ENCODE assay signal across 9 cellular contexts in the genomic region with DNA sequence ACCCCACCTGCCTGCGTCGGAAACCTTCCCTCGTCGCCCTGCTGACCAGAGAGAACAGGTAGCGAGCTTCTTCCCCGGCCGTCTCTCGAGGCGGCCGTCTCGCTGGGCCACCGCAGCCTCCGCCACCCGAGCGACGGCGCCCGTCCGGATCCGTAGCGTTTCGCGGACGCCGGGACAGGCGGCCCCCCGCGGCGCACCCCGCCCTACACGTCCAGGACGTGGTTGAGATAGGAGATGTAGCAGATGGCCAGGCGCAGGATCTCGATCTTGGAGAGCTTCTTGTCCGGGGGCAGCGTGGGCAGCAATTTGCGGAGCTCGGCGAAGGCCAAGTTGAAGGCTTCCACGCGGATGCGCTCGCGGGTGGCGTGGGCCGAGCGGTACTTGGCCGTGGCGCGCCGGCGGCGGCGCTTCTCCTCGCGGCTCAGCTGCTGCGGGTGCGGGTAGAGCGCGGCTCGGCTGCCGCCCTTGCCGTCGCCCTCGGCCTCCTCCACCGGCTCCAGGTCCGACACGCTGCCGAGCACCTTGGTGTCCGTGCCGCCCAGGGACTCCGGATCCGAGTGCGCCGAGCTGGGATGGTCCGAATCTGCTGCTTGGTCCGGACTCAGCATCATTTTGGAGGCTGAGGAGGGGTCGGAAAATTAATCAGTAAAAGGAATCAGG. TPM values are rescaled to one million over a fixed set of nuclear protein-coding genes. Genes with fewer than 3 reads are reported as not detected.
DNase-seq lines count a peak whose midpoint lies in the region; ATAC-seq and TF ChIP-seq lines count a peak whose summit lies in the region.
"Had no signal": no experiment of that assay in that cellular context is flagged by ENCODE, and none has a peak within 500 bp of the region (broad histone marks: within the 10 kb centered on the region; RNA-seq: fewer than 3 reads in every experiment).

No MANE protein-coding gene starts in this region.

- TF ChIP-seq CTCF in heart right ventricle (IDR thresholded peaks at IDR 0.05), result no peak
- TF ChIP-seq CTCF in right atrium auricular region (IDR thresholded peaks at IDR 0.05), result no peak
- no peak for TF ChIP-seq CTCF in upper lobe of left lung (IDR thresholded peaks at IDR 0.05)
- TF ChIP-seq CTCF in transverse colon (IDR thresholded peaks at IDR 0.05), result no peak

- H3K18ac ChIP-seq in mesenchymal stem cell (ENCODE audit: low read depth in 1 of 2, low read length in 2 of 2), result no peak overlapping the region

- in situ Hi-C loops in transverse colon (cut with MboI; ENCODE audit: low pct_ligation_motif_present in 1 of 4, low pct_unique_long_range_greater_than_20kb in 1 of 4, low sequenced_read_pairs in 3 of 4), result no loop called here

- peak overlapping the region in 1 of 2 experiments; percentile 0 for H3K23ac ChIP-seq in mesenchymal stem cell (ENCODE audit: low read length in 2 of 2)

- H3K9ac ChIP-seq in mesenchymal stem cell (ENCODE audit: low read length), result no peak overlapping the region

- no peak overlapping the region for H2BK15ac ChIP-seq in mesenchymal stem cell (ENCODE audit: low read depth, poor library complexity, severe bottlenecking)

- H3K4me1 ChIP-seq in heart right ventricle, result peaks cover 12 to 25% (median 23%) of the 10 kb centered on the region in 9 donors
- H3K4me1 ChIP-seq in right atrium auricular region, result peaks cover 0 to 26% of the 10 kb centered on the region in 2 donors
- H3K4me1 ChIP-seq in mesenchymal stem cell (ENCODE audit: control insufficient read depth, insufficient read depth, low read depth, low read length), result peaks cover 14% of the 10 kb centered on the region
- H3K4me1 ChIP-seq in upper lobe of left lung, result peaks cover 23 to 27% (median 25%) of the 10 kb centered on the region in 4 donors
- H3K4me1 ChIP-seq in transverse colon, result peaks cover 21 to 26% (median 23%) of the 10 kb centered on the region in 4 donors

- H3K4me3 ChIP-seq in heart right ventricle (peak overlapping the region in 8 of 10 donors; percentile 33 to 50 (median 36)), right atrium auricular region (peak overlapping the region in 1 of 2 donors; percentile 38), mesenchymal stem cell (ENCODE audit: insufficient read depth in 1 of 2, low read depth in 1 of 2, low read length in 2 of 2) (peak overlapping the region; percentile 10 to 53), upper lobe of left lung (peak overlapping the region in 3 of 4 donors; percentile 23 to 42 (median 40)), transverse colon (peak overlapping the region in 2 of 4 donors; percentile 17 to 41)
- H3K4me3 ChIP-seq: right lobe of liver had no signal

- 2 to 3% methylated on average over 78 of the region's 78 CpGs for WGBS in heart right ventricle, 2 donors
- WGBS in mesenchymal stem cell, result 3% methylated on average over 62 of the region's 78 CpGs
- 3 to 6% methylated on average over 23 to 51 of the region's 78 CpGs for WGBS in upper lobe of left lung, 2 donors
- 0 to 6% methylated on average over 1 to 56 of the region's 78 CpGs for WGBS in transverse colon (ENCODE audit: low coverage in 1 of 2), 2 donors

- no peak overlapping the region for H2AK5ac ChIP-seq in mesenchymal stem cell (ENCODE audit: low read length, severe bottlenecking)

- H2BK120ac ChIP-seq in mesenchymal stem cell (ENCODE audit: low read depth, low read length), result no peak overlapping the region

- TF ChIP-seq EP300 in upper lobe of left lung (IDR thresholded peaks at IDR 0.05) (no peak), transverse colon (IDR thresholded peaks at IDR 0.05; ENCODE audit: low read depth) (no peak)

- no peak overlapping the region for H4K8ac ChIP-seq in mesenchymal stem cell (ENCODE audit: low read length)

- H3K9me3 ChIP-seq in heart right ventricle, result no peaks in the 10 kb centered on the region
- H3K9me3 ChIP-seq in right atrium auricular region, result no peaks in the 10 kb centered on the region
- no peaks in the 10 kb centered on the region for H3K9me3 ChIP-seq in mesenchymal stem cell (ENCODE audit: control insufficient read depth, low read length)
- no peaks in the 10 kb centered on the region for H3K9me3 ChIP-seq in upper lobe of left lung
- H3K9me3 ChIP-seq in transverse colon, result no peaks in the 10 kb centered on the region
- H3K9me3 ChIP-seq: right lobe of liver had no signal

- DNase-seq in heart right ventricle (no peak), right atrium auricular region (ENCODE audit: low spot score) (no peak), cerebellum (ENCODE audit: low spot score) (peak; percentile 48), mesenchymal stem cell (no peak), upper lobe of left lung (peak in 1 of 2 donors; percentile 87), GF-D8 (lab: John Stamatoyannopoulos, UW) (no peak), transverse colon (no peak), NCI-H2196 (lab: John Stamatoyannopoulos, UW; ENCODE audit: unreplicated experiment) (no peak)

- no peaks in the 10 kb centered on the region for H3K36me3 ChIP-seq in heart right ventricle
- H3K36me3 ChIP-seq in right atrium auricular region, result no peaks in the 10 kb centered on the region
- H3K36me3 ChIP-seq in mesenchymal stem cell (ENCODE audit: control insufficient read depth in 1 of 2, insufficient read depth in 2 of 2, low read depth in 1 of 2, low read length in 2 of 2), result peaks cover 0 to 9% of the 10 kb centered on the region in 2 experiments
- H3K36me3 ChIP-seq in upper lobe of left lung, result no peaks in the 10 kb centered on the region
- no peaks in the 10 kb centered on the region for H3K36me3 ChIP-seq in transverse colon
- H3K36me3 ChIP-seq: right lobe of liver had no signal

- H3K27me3 ChIP-seq in heart right ventricle (peaks cover 26 to 98% (median 82%) of the 10 kb centered on the region in 7 donors), right atrium auricular region (peaks cover 25 to 36% of the 10 kb centered on the region in 2 donors), mesenchymal stem cell (ENCODE audit: control insufficient read depth in 1 of 2, insufficient read depth in 1 of 2, low read length in 2 of 2) (peaks cover 67 to 83% of the 10 kb centered on the region in 2 experiments), upper lobe of left lung (peaks cover 3 to 44% (median 30%) of the 10 kb centered on the region in 4 donors), transverse colon (peaks cover 75% of the 10 kb centered on the region)

- H3K14ac ChIP-seq in mesenchymal stem cell (ENCODE audit: low read length in 2 of 2), result peak overlapping the region in 1 of 2 experiments; percentile 51

- intact Hi-C loops in heart right ventricle (cut with DNase I), result no loop called here
- intact Hi-C loops in transverse colon (cut with DNase I; ENCODE audit: low total_unique reads), result no loop called here

- no peak overlapping the region for H2BK5ac ChIP-seq in mesenchymal stem cell (ENCODE audit: low read depth, low read length, poor library complexity, severe bottlenecking)

- TF ChIP-seq POLR2A in upper lobe of left lung (IDR thresholded peaks at IDR 0.05) (no peak), transverse colon (IDR thresholded peaks at IDR 0.05) (no peak)

- ATAC-seq in heart right ventricle (no peak), upper lobe of left lung (ENCODE audit: low FRiP score in 2 of 2) (peak in 1 of 2 donors; percentile 33)

- H2BK12ac ChIP-seq in mesenchymal stem cell (ENCODE audit: low read length in 2 of 2), result no peak overlapping the region

- H3K79me1 ChIP-seq in mesenchymal stem cell (replicated peaks; ENCODE audit: low read length, poor library complexity, severe bottlenecking), result no peaks in the 10 kb centered on the region

- peak overlapping the region; percentile 23 for H3K4me2 ChIP-seq in mesenchymal stem cell (ENCODE audit: low read length, poor library complexity, severe bottlenecking)

- H3K4ac ChIP-seq in mesenchymal stem cell (ENCODE audit: low read depth in 1 of 2, low read length in 2 of 2), result no peak overlapping the region

- H3K27ac ChIP-seq in heart right ventricle, result no peak overlapping the region
- H3K27ac ChIP-seq in right atrium auricular region, result no peak overlapping the region
- no peak overlapping the region for H3K27ac ChIP-seq in mesenchymal stem cell (ENCODE audit: low read length, poor library complexity, severe bottlenecking)
- no peak overlapping the region for H3K27ac ChIP-seq in upper lobe of left lung
- H3K27ac ChIP-seq in transverse colon, result no peak overlapping the region
- H3K27ac ChIP-seq: right lobe of liver had no signal

- H2AFZ ChIP-seq in mesenchymal stem cell (ENCODE audit: low read depth, low read length), result no peak overlapping the region

- H4K91ac ChIP-seq in mesenchymal stem cell (ENCODE audit: low read length), result no peak overlapping the region

RNA-seq across cellular contexts. Expression of a gene that starts 3.0 kb away (rescaled TPM):
- total RNA-seq in heart right ventricle (not detected), right atrium auricular region (not detected), cerebellum (59.6 TPM), upper lobe of left lung (1 to 10 TPM in 1 of 6 donors, under 1 TPM in 3, not detected in 2; 0.30 to 1.3 (median 0.41) TPM), transverse colon (not detected)
- polyA plus RNA-seq in heart right ventricle, result not detected
- polyA plus RNA-seq in mesenchymal stem cell (2013, experiment 1 of 2), result 0.01 TPM
- 0.01 TPM for polyA plus RNA-seq in mesenchymal stem cell (2013, experiment 2 of 2)
- total RNA-seq: right lobe of liver had no signal

Comparison
In these comparisons a context has a peak if more than half of its experiments do, and no peak if none do; other contexts are left out.
1. RNA of a gene that starts 3.0 kb away (total RNA-seq): 59.6 TPM in cerebellum (single experiment); 0.30 to 1.3 TPM in upper lobe of left lung, not detected in heart right ventricle, not detected in right atrium auricular region and not detected in transverse colon; every median in the first group is over 10 times any median in the second.